19 cellular contexts compared by ENCODE assay signal in the genomic region with DNA sequence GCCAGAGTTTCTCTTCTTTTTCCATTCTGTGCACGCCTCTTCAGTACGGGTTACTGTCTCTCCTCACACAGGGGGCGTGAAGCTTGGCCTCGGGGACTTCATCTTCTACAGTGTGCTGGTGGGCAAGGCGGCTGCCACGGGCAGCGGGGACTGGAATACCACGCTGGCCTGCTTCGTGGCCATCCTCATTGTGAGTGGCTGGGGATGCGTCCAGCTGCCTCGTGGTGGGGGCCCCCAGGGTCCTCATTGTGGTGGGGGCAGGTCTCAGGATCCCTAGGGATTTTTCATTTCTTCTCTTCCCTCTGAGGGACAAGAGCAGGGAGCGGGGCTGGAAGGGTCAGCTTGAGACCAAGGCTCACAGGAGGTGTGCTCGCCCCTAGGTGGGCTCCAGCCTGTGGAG. TPM values are rescaled to one million over a fixed set of nuclear protein-coding genes. Genes with fewer than 3 reads are reported as not detected.
DNase-seq lines count a peak whose midpoint lies in the region; ATAC-seq and TF ChIP-seq lines count a peak whose summit lies in the region.
"Had no signal": no experiment of that assay in that cellular context is flagged by ENCODE, and none has a peak within 500 bp of the region (broad histone marks: within the 10 kb centered on the region; RNA-seq: fewer than 3 reads in every experiment).

No MANE protein-coding gene starts in this region.

- H3K79me1 ChIP-seq in neuronal stem cell (ENCODE audit: low read depth, low read length), result no peaks in the 10 kb centered on the region

- H2BK5ac ChIP-seq in neuronal stem cell (ENCODE audit: low read length), result no peak overlapping the region

- H2BK120ac ChIP-seq in neuronal stem cell (ENCODE audit: low read depth, low read length), result no peak overlapping the region

- WGBS in mammary epithelial cell (ENCODE audit: low coverage, missing lambda C conversion rate), result 100% methylated on average over 2 of the region's 13 CpGs
- no CpG with 5 or more reads among the region's 13 CpGs for WGBS in neuronal stem cell (ENCODE audit: extremely low coverage in 2 of 2, insufficient read length in 2 of 2, insufficient replicate concordance in 1 of 2), 2 donors
- 92 to 94% methylated on average over 13 of the region's 13 CpGs for WGBS in aorta, 2 donors

- no peaks in the 10 kb centered on the region for H3K4me1 Mint-ChIP-seq in MCF 10A (ENCODE audit: insufficient read depth, unreplicated experiment)
- H3K4me1 Mint-ChIP-seq: B cell had no signal

- H3K36me3 Mint-ChIP-seq in MCF 10A (ENCODE audit: insufficient read depth, unreplicated experiment), result peaks cover 26% of the 10 kb centered on the region

- no peak overlapping the region for H3K14ac ChIP-seq in neuronal stem cell (ENCODE audit: low read length)

- H3K4me3 Mint-ChIP-seq in MCF 10A (ENCODE audit: unreplicated experiment), result no peak overlapping the region
- H3K4me3 Mint-ChIP-seq: B cell; CD4-positive, alpha-beta T cell; CD8-positive, alpha-beta T cell had no signal

- H2BK15ac ChIP-seq in neuronal stem cell (ENCODE audit: low read length), result no peak overlapping the region

- peak; percentile 16 for ATAC-seq in aorta (ENCODE audit: low FRiP score)
- ATAC-seq: A549; CD8-positive, alpha-beta T cell had no signal

- H3K79me2 ChIP-seq in mammary epithelial cell (ENCODE audit: insufficient read depth, low read length), result no peaks in the 10 kb centered on the region

- H4K8ac ChIP-seq in neuronal stem cell (ENCODE audit: low read depth, low read length), result no peak overlapping the region

- H3K9me3 ChIP-seq in mammary epithelial cell (replicated peaks; ENCODE audit: insufficient read depth, low read length), result no peaks in the 10 kb centered on the region
- H3K9me3 ChIP-seq in HEK293 (ENCODE audit: control insufficient read depth, insufficient read depth, low read depth, low read length), result no peaks in the 10 kb centered on the region
- no peaks in the 10 kb centered on the region for H3K9me3 ChIP-seq in neuronal stem cell (replicated peaks in 1 of 2; ENCODE audit: control insufficient read depth in 2 of 2, insufficient read depth in 1 of 2, low read depth in 1 of 2, low read length in 2 of 2)
- no peaks in the 10 kb centered on the region for H3K9me3 ChIP-seq in aorta (ENCODE audit: control insufficient read depth, low read length)
- H3K9me3 ChIP-seq: A549, Caco-2 had no signal

- H3K36me3 ChIP-seq in mammary epithelial cell (ENCODE audit: insufficient read depth, low read length), result no peaks in the 10 kb centered on the region
- peaks cover 14 to 89% of the 10 kb centered on the region in 2 experiments; a peak in 2 of 3 replicates for H3K36me3 ChIP-seq in HEK293 (ENCODE audit: control insufficient read depth in 2 of 2, insufficient read depth in 1 of 2, low read length in 2 of 2)
- H3K36me3 ChIP-seq in neuronal stem cell (replicated peaks in 1 of 2; ENCODE audit: control insufficient read depth in 2 of 2, insufficient read depth in 2 of 2, low read length in 2 of 2), result peaks cover 33 to 36% of the 10 kb centered on the region in 2 donors
- H3K36me3 ChIP-seq in aorta (ENCODE audit: control insufficient read depth in 1 of 2, insufficient read depth in 2 of 2, low read length in 1 of 2), result no peaks in the 10 kb centered on the region

- H3K23ac ChIP-seq in neuronal stem cell (ENCODE audit: low read depth, low read length, poor library complexity), result peak overlapping the region; percentile 65

- H3K4ac ChIP-seq in neuronal stem cell (ENCODE audit: low read length), result no peak overlapping the region

- H3K27me3 ChIP-seq in mammary epithelial cell (ENCODE audit: insufficient read depth, low read length) (no peaks in the 10 kb centered on the region), neuronal stem cell (ENCODE audit: control insufficient read depth in 3 of 3, insufficient read depth in 3 of 3, low read depth in 1 of 3, low read length in 3 of 3) (no peaks in the 10 kb centered on the region), aorta (ENCODE audit: control insufficient read depth in 1 of 2, insufficient read depth in 2 of 2, low read length in 1 of 2) (no peaks in the 10 kb centered on the region)
- H3K27me3 ChIP-seq: BLaER1 treated with 17β-estradiol and CSF1 and Interleukin-3, amounts not matched to agents 10 nM and 100 nM had no signal

- peak overlapping the region; percentile 21 for H3K27ac Mint-ChIP-seq in MCF 10A (ENCODE audit: low read depth, unreplicated experiment)
- H3K27ac Mint-ChIP-seq: B cell; CD4-positive, alpha-beta T cell; CD8-positive, alpha-beta T cell had no signal

- H3K4me1 ChIP-seq in mammary epithelial cell (ENCODE audit: insufficient read depth, low read length), result no peaks in the 10 kb centered on the region
- H3K4me1 ChIP-seq in HEK293 (ENCODE audit: control insufficient read depth, insufficient read depth, low read length), result no peaks in the 10 kb centered on the region
- peaks cover 0 to 1% of the 10 kb centered on the region in 2 donors for H3K4me1 ChIP-seq in neuronal stem cell (ENCODE audit: control insufficient read depth in 2 of 2, insufficient read depth in 1 of 2, low read depth in 1 of 2, low read length in 2 of 2)
- H3K4me1 ChIP-seq in aorta (ENCODE audit: control insufficient read depth in 1 of 2, insufficient read depth in 2 of 2, low read length in 2 of 2), result no peaks in the 10 kb centered on the region
- H3K4me1 ChIP-seq: A549, Caco-2 had no signal

- intact Hi-C loops in MCF 10A (cut with micrococcal nuclease) (no loop called here), mammary epithelial cell (cut with micrococcal nuclease) (no loop called here), aorta (cut with DNase I) (no loop called here)

- H3K27ac ChIP-seq in mammary epithelial cell (ENCODE audit: insufficient read depth, low read depth, low read length), result no peak overlapping the region
- H3K27ac ChIP-seq in HEK293 (ENCODE audit: extremely low read depth, low read depth, low read length), result no peak overlapping the region
- H3K27ac ChIP-seq in neuronal stem cell (replicated peaks; ENCODE audit: low read length), result no peak overlapping the region
- no peak overlapping the region for H3K27ac ChIP-seq in aorta (ENCODE audit: low read depth in 1 of 2, low read length in 2 of 2)
- H3K27ac ChIP-seq: 22Rv1; A549; BLaER1 treated with 17β-estradiol and CSF1 and Interleukin-3, amounts not matched to agents 10 nM and 100 nM; C4-2B had no signal

- no peak overlapping the region for H2AK5ac ChIP-seq in neuronal stem cell (ENCODE audit: low read depth, low read length)

- DNase-seq in MCF 10A (ENCODE audit: unreplicated experiment) (no peak), mammary epithelial cell (no peak), neuronal stem cell (ENCODE audit: low spot score) (no peak), aorta (peak in 1 of 2 donors; percentile 36), NCI-H1105 (lab: John Stamatoyannopoulos, UW) (no peak)
- DNase-seq in activated effector memory CD4-positive, alpha-beta T cell treated with Interleukin-2 at 50 U/mL for 16 hours, result no peak
- DNase-seq: AML-193; Caco-2; Calu3; CD4-positive, alpha-beta T cell; CD8-positive, alpha-beta T cell; DMS79 treated with DMSO at 0.1 percent for 48 hours; GF-D8 had no signal

- no peak overlapping the region for H3K9ac ChIP-seq in mammary epithelial cell (ENCODE audit: insufficient read depth, low read length)
- H3K9ac ChIP-seq in neuronal stem cell (ENCODE audit: low read depth, low read length, poor library complexity), result no peak overlapping the region
- H3K9ac ChIP-seq: BLaER1 treated with 17β-estradiol and CSF1 and Interleukin-3, amounts not matched to agents 10 nM and 100 nM had no signal

- no peaks in the 10 kb centered on the region for H3K9me3 Mint-ChIP-seq in MCF 10A (ENCODE audit: unreplicated experiment)
- H3K9me3 Mint-ChIP-seq: CD4-positive, alpha-beta T cell; CD8-positive, alpha-beta T cell had no signal

- H2AFZ ChIP-seq in mammary epithelial cell (ENCODE audit: low read depth, low read length) (no peak overlapping the region), neuronal stem cell (ENCODE audit: low read length) (no peak overlapping the region)

- H3K27me3 Mint-ChIP-seq in MCF 10A (ENCODE audit: insufficient read depth, unreplicated experiment), result no peaks in the 10 kb centered on the region
- H3K27me3 Mint-ChIP-seq: B cell; CD4-positive, alpha-beta T cell had no signal

- BruUV-seq in MCF 10A (replicated peaks; lab: Mats Ljungman, UMichigan) (no TSS peak), mammary epithelial cell (replicated peaks; lab: Mats Ljungman, UMichigan) (no TSS peak)

- H3K4me3 ChIP-seq in mammary epithelial cell (replicated peaks in 1 of 3; ENCODE audit: insufficient read depth in 1 of 3, low read depth in 2 of 3, low read length in 3 of 3), result no peak overlapping the region
- H3K4me3 ChIP-seq in HEK293 (ENCODE audit: low read depth, low read length), result no peak overlapping the region
- no peak overlapping the region for H3K4me3 ChIP-seq in neuronal stem cell (ENCODE audit: low read length in 2 of 2)
- H3K4me3 ChIP-seq in aorta (ENCODE audit: low read length in 2 of 2), result no peak overlapping the region
- H3K4me3 ChIP-seq: A549; BLaER1 treated with 17β-estradiol and CSF1 and Interleukin-3, amounts not matched to agents 10 nM and 100 nM had no signal

- H3K4me2 ChIP-seq in mammary epithelial cell (ENCODE audit: insufficient read depth, low read depth, low read length) (no peak overlapping the region), neuronal stem cell (ENCODE audit: insufficient read depth, low read length, poor library complexity, severe bottlenecking) (no peak overlapping the region)
- H3K4me2 ChIP-seq: A549 had no signal

- dilution Hi-C loops in mammary epithelial cell (cut with HindIII; ENCODE audit: low sequenced_read_pairs), result no loop called here

- TF ChIP-seq CTCF in MCF 10A (IDR thresholded peaks at IDR 0.05; ENCODE audit: unreplicated experiment) (no peak), mammary epithelial cell (conservative IDR thresholded peaks at IDR 0.05 in 1 of 2, IDR thresholded peaks at IDR 0.05 in 1 of 2; ENCODE audit: extremely low read depth in 1 of 2, insufficient read depth in 1 of 2, low read depth in 1 of 2, low read length in 2 of 2) (no peak), HEK293 (tag by site-specific recombination; IDR thresholded peaks at IDR 0.05) (no peak)

- no peak overlapping the region for H4K91ac ChIP-seq in neuronal stem cell (ENCODE audit: low read depth, low read length, poor library complexity)

- H4K20me1 ChIP-seq in mammary epithelial cell (ENCODE audit: insufficient read depth, low read length), result no peaks in the 10 kb centered on the region
- H4K20me1 ChIP-seq: BLaER1 treated with 17β-estradiol and CSF1 and Interleukin-3, amounts not matched to agents 10 nM and 100 nM had no signal

- in situ Hi-C loops in mammary epithelial cell (cut with MboI; ENCODE audit: low sequenced_read_pairs in 2 of 2), result no loop called here

- no peak overlapping the region for H3K18ac ChIP-seq in neuronal stem cell (ENCODE audit: low read length)

- CTCF ChIA-PET in MCF 10A (lab: Yijun Ruan, JAX) (interaction anchor here (1.1 kb wide), 1 partner anchor 100 kb away, joined by 3 read pairs; no protein-coding TSS in a partner anchor), mammary epithelial cell (lab: Charles Lee; ENCODE audit: low non-redundant PET) (no interaction called here), HEK293 (lab: Yijun Ruan, JAX) (interaction anchor here (0.7 to 1.0 kb wide), 2 partner anchors 18 to 300 kb away, joined by 3 to 5 read pairs; no protein-coding TSS in a partner anchor)

- POLR2A ChIA-PET in MCF 10A (lab: Yijun Ruan, JAX) (no interaction called here), HEK293 (lab: Yijun Ruan, JAX) (no interaction called here)

- H2BK12ac ChIP-seq in neuronal stem cell (ENCODE audit: low read length), result no peak overlapping the region

RNA-seq across cellular contexts. Expression of a gene that starts 23.5 kb away (rescaled TPM):
- 31.3 and 31.8 TPM in 2 replicates for total RNA-seq in MCF 10A (2022)
- 10 to 100 TPM; 15.7 to 31.2 TPM for total RNA-seq in mammary epithelial cell
- 23.2 TPM for polyA plus RNA-seq in mammary epithelial cell
- 48.2 TPM for polyA minus RNA-seq in mammary epithelial cell
- 12.8 TPM for polyA plus RNA-seq in neuronal stem cell (2013, experiment 1 of 2)
- polyA plus RNA-seq in neuronal stem cell (2013, experiment 2 of 2), result 13.1 TPM
- 10 to 100 TPM; 14.4 to 15.7 TPM for total RNA-seq in aorta
- 10 to 100 TPM; 11.2 to 12.3 TPM for polyA plus RNA-seq in aorta

RNA-seq across cellular contexts. Expression of a gene that starts 46.2 kb away (rescaled TPM):
- 22.1 and 26.4 TPM in 2 replicates for total RNA-seq in MCF 10A (2022)
- 1 to 10 TPM; 5.5 to 7.1 TPM for total RNA-seq in mammary epithelial cell
- 8.7 TPM for polyA plus RNA-seq in mammary epithelial cell
- 11.7 TPM for polyA minus RNA-seq in mammary epithelial cell
- polyA plus RNA-seq in neuronal stem cell (2013, experiment 1 of 2), result 9.2 TPM
- polyA plus RNA-seq in neuronal stem cell (2013, experiment 2 of 2), result 8.8 TPM
- total RNA-seq in aorta, result 10 to 100 TPM; 13.9 to 27.3 TPM
- polyA plus RNA-seq in aorta, result 10 to 100 TPM; 11.4 to 37.5 TPM
